23 cellular contexts compared by ENCODE assay signal in the genomic region with DNA sequence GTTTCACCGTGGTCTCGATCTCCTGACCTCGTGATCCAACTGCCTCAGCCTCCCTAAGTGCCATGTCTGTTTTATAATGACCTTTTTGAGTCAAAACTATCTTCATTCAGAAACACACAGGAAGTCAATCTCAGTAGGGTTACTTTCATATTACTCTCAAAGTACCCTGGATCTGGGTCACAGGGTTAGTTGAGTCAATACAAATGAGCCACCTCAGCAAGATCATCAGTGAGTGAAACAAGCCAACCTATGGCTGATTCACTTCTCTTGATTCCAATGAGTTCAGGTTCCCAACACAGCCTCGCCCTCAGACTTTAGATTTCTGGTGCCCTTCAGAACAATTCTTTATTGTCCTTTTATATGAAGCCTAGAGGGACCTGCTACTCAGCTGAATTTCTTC.
"Had no signal": no experiment of that assay in that cellular context is flagged by ENCODE, and none has a peak within 500 bp of the region (broad histone marks: within the 10 kb centered on the region; RNA-seq: fewer than 3 reads in every experiment).

No MANE protein-coding gene starts in this region.

- H3K36me3 Mint-ChIP-seq: mesothelial cell of epicardium had no signal

- H3K27me3 ChIP-seq: colonic mucosa, esophagus squamous epithelium, gastrocnemius medialis, heart right ventricle, left lung had no signal

- ATAC-seq: effector memory CD8-positive, alpha-beta T cell; esophagus mucosa; gastrocnemius medialis; heart right ventricle; left cardiac atrium; left lung; left ventricle myocardium superior; lower lobe of right lung; mucosa of descending colon had no signal

- H3K9me3 ChIP-seq: colonic mucosa, esophagus squamous epithelium, gastrocnemius medialis, heart right ventricle, left lung, lower lobe of right lung, mucosa of descending colon had no signal

- H3K4me3 Mint-ChIP-seq: dendritic cell treated with granulocyte-macrophage colony-stimulating factor and Interleukin-4, amounts not matched to agents 40 ng/mL and 50 ng/mL, for 4 days; effector memory CD8-positive, alpha-beta T cell; endodermal cell; mesothelial cell of epicardium had no signal

- H3K9me3 Mint-ChIP-seq: endodermal cell had no signal

- H3K27ac Mint-ChIP-seq: dendritic cell treated with granulocyte-macrophage colony-stimulating factor and Interleukin-4, amounts not matched to agents 40 ng/mL and 50 ng/mL, for 4 days; effector memory CD8-positive, alpha-beta T cell; endodermal cell; mesothelial cell of epicardium had no signal

- H3K27ac ChIP-seq: colonic mucosa, epithelial cell of prostate, esophagus squamous epithelium, gastrocnemius medialis, heart right ventricle, left lung, lower lobe of right lung had no signal

- H3K27me3 Mint-ChIP-seq: effector memory CD8-positive, alpha-beta T cell had no signal

- H3K4me1 ChIP-seq: colonic mucosa, esophagus squamous epithelium, gastrocnemius medialis, left lung, lower lobe of right lung had no signal

- H3K4me3 ChIP-seq: colonic mucosa, esophagus squamous epithelium, gastrocnemius medialis, heart right ventricle, left lung, lower lobe of right lung, mucosa of descending colon had no signal

- H3K36me3 ChIP-seq: colonic mucosa, esophagus squamous epithelium, gastrocnemius medialis, heart right ventricle, left lung, lower lobe of right lung had no signal

- DNase-seq: colonic mucosa; cortex of kidney; effector CD8-positive, alpha-beta T cell; effector memory CD8-positive, alpha-beta T cell; endodermal cell; erythroblast; esophagus squamous epithelium; foreskin fibroblast; foreskin melanocyte; gastrocnemius medialis; glutamatergic neuron; head of caudate nucleus; heart right ventricle; hippocampal formation; left cardiac atrium; left lung; left ventricle myocardium superior; lower lobe of right lung; mucosa of descending colon had no signal
